Comparison of ENCODE assay signal across 1 cellular context in genomic region chr20:4573564-4574355, GRCh38.
TF ChIP-seq lines count a peak whose summit lies in the region.

No MANE protein-coding gene starts in this region.

TF ChIP-seq in SK-N-SH, 30 proteins besides CTCF, POLR2A, EP300 and RAD21 (continued from another document):
- TF ChIP-seq REST (IDR thresholded peaks at IDR 0.05; ENCODE audit: low read depth, low read length), result no peak
- no peak for TF ChIP-seq TAF1 (IDR thresholded peaks at IDR 0.05; ENCODE audit: borderline replicate concordance, low read depth, low read length)
- TF ChIP-seq GATA2 (CRISPR knock-in tag; IDR thresholded peaks at IDR 0.05), result no peak
- no peak for TF ChIP-seq USF2 (IDR thresholded peaks at IDR 0.05; ENCODE audit: borderline replicate concordance, low read depth, low read length)
- 0 out of 2 replicates have a peak, but pooled peaks have one; percentile 50 for TF ChIP-seq MAX (IDR thresholded peaks at IDR 0.05; ENCODE audit: low read depth)
- peak; percentile 66 for TF ChIP-seq NFIC (IDR thresholded peaks at IDR 0.05; ENCODE audit: borderline replicate concordance)
- no peak for TF ChIP-seq NRF1 (IDR thresholded peaks at IDR 0.05; ENCODE audit: low read depth, low read length)
- TF ChIP-seq FOXJ3 (CRISPR knock-in tag; IDR thresholded peaks at IDR 0.05), result no peak
- no peak for TF ChIP-seq TEAD4 (IDR thresholded peaks at IDR 0.05; ENCODE audit: borderline replicate concordance, insufficient read depth)
- no peak for TF ChIP-seq POLR2AphosphoS5 (IDR thresholded peaks at IDR 0.05; ENCODE audit: low read depth, low read length)
- no peak for TF ChIP-seq RCOR1 (IDR thresholded peaks at IDR 0.05; ENCODE audit: low read length)
- peak; percentile 46; the same call in 1 of the 2 replicates for TF ChIP-seq FOSL2 (IDR thresholded peaks at IDR 0.05; ENCODE audit: borderline replicate concordance, low read depth)
- peak; percentile 37; the same call in 1 of the 2 replicates for TF ChIP-seq JUND (IDR thresholded peaks at IDR 0.05)
- TF ChIP-seq MEF2A (IDR thresholded peaks at IDR 0.05; ENCODE audit: borderline replicate concordance, low read depth), result no peak
- TF ChIP-seq PBX3 (IDR thresholded peaks at IDR 0.05), result peak; percentile 53
- no peak for TF ChIP-seq USF1 (IDR thresholded peaks at IDR 0.05; ENCODE audit: borderline replicate concordance, low read depth)
- TF ChIP-seq MXI1 (IDR thresholded peaks at IDR 0.05; ENCODE audit: low read depth, low read length), result no peak
- no peak for TF ChIP-seq YY1 (IDR thresholded peaks at IDR 0.05; ENCODE audit: low read depth)
- no peak for TF ChIP-seq EZH2phosphoT487 (IDR thresholded peaks at IDR 0.05; ENCODE audit: borderline replicate concordance, low read depth)
- no peak for TF ChIP-seq IRF3 (IDR thresholded peaks at IDR 0.05; ENCODE audit: low read depth, low read length)
- peak; percentile 69 for TF ChIP-seq TCF12 (IDR thresholded peaks at IDR 0.05)
- TF ChIP-seq FOXM1 (IDR thresholded peaks at IDR 0.05; ENCODE audit: low read depth), result no peak
- TF ChIP-seq SMC3 (IDR thresholded peaks at IDR 0.05; ENCODE audit: low read depth, low read length), result no peak
- no peak for TF ChIP-seq GABPA (IDR thresholded peaks at IDR 0.05; ENCODE audit: low read depth)
- no peak for TF ChIP-seq ELF1 (IDR thresholded peaks at IDR 0.05)
